22 cellular contexts compared by ENCODE assay signal in genomic region chr4:142671516-142671915, GRCh38.
DNase-seq lines count a peak whose midpoint lies in the region; ATAC-seq and TF ChIP-seq lines count a peak whose summit lies in the region.
"Had no signal": no experiment of that assay in that cellular context is flagged by ENCODE, and none has a peak within 500 bp of the region (broad histone marks: within the 10 kb centered on the region; RNA-seq: fewer than 3 reads in every experiment).

No MANE protein-coding gene starts in this region.

- BruUV-seq in PC-3 (replicated peaks; lab: Mats Ljungman, UMichigan), result no TSS peak

- 83% methylated on average over 2 of the region's 2 CpGs for WGBS in right cardiac atrium

- H3F3A ChIP-seq in PC-3 (ENCODE audit: low read length, unreplicated experiment), result no peaks in the 10 kb centered on the region

- POLR2A ChIA-PET in PC-3 (lab: Charles Lee; ENCODE audit: unreplicated experiment), result no interaction called here
- POLR2A ChIA-PET in GM10248 (lab: Yijun Ruan, JAX), result no interaction called here

- intact Hi-C loops in right cardiac atrium (cut with DNase I), result no loop called here
- intact Hi-C loops in PC-3 (cut with micrococcal nuclease), result no loop called here

- CTCF ChIA-PET in PC-3 (lab: Charles Lee) (no interaction called here), GM10248 (lab: Yijun Ruan, JAX) (no interaction called here)

- H2AFZ ChIP-seq in PC-3 (ENCODE audit: low read length), result no peak overlapping the region

- H3K9me3 ChIP-seq in cardiac muscle cell (ENCODE audit: low read depth), result no peaks in the 10 kb centered on the region
- H3K9me3 ChIP-seq in right cardiac atrium (ENCODE audit: control insufficient read depth, low read length), result no peaks in the 10 kb centered on the region
- H3K9me3 ChIP-seq in PC-3 (ENCODE audit: low read length), result 0 out of 2 replicates have a peak, but pooled peaks cover 6% of the 10 kb centered on the region

- H3K4me3 ChIP-seq in cardiac muscle cell, result no peak overlapping the region
- H3K4me3 ChIP-seq in right cardiac atrium (ENCODE audit: low read length), result no peak overlapping the region
- H3K4me3 ChIP-seq in PC-3 (ENCODE audit: low read length), result no peak overlapping the region
- no peak overlapping the region for H3K4me3 ChIP-seq in fibroblast of villous mesenchyme (ENCODE audit: low read depth, low read length)
- H3K4me3 ChIP-seq: coronary artery, SJSA1, stomach, upper lobe of left lung had no signal

- no peaks in the 10 kb centered on the region for H3K36me3 ChIP-seq in cardiac muscle cell
- peaks cover 3% of the 10 kb centered on the region; the same call in 1 of the 2 replicates for H3K36me3 ChIP-seq in PC-3 (ENCODE audit: low read depth, low read length)
- H3K36me3 ChIP-seq: SJSA1, stomach, upper lobe of left lung had no signal

- no peaks in the 10 kb centered on the region for H3K4me1 ChIP-seq in cardiac muscle cell (ENCODE audit: low read depth)
- H3K4me1 ChIP-seq in right cardiac atrium (ENCODE audit: control insufficient read depth, insufficient read depth, low read length), result no peaks in the 10 kb centered on the region
- no peaks in the 10 kb centered on the region for H3K4me1 ChIP-seq in PC-3 (ENCODE audit: insufficient read depth, low read length)
- H3K4me1 ChIP-seq: SJSA1, stomach, upper lobe of left lung had no signal

- no peak overlapping the region for H3K27ac ChIP-seq in cardiac muscle cell
- H3K27ac ChIP-seq in right cardiac atrium (ENCODE audit: low read length), result no peak overlapping the region
- H3K27ac ChIP-seq in PC-3 (ENCODE audit: low read length), result no peak overlapping the region
- H3K27ac ChIP-seq: coronary artery, HL-60, SJSA1, stomach, upper lobe of left lung had no signal

- H4K20me1 ChIP-seq in PC-3 (ENCODE audit: low read length), result no peaks in the 10 kb centered on the region

- H3K9ac ChIP-seq in PC-3 (ENCODE audit: low read length), result no peak overlapping the region

- ATAC-seq in right cardiac atrium (no peak), PC-3 (no peak), HG02678 (IDR thresholded peaks at IDR 0.05; ENCODE audit: unreplicated experiment) (no peak), GM21529 (IDR thresholded peaks at IDR 0.05; ENCODE audit: unreplicated experiment) (no peak)

- H3K27me3 ChIP-seq in cardiac muscle cell (no peaks in the 10 kb centered on the region), right cardiac atrium (ENCODE audit: control insufficient read depth, insufficient read depth) (no peaks in the 10 kb centered on the region), PC-3 (ENCODE audit: low read length) (no peaks in the 10 kb centered on the region)
- H3K27me3 ChIP-seq: SJSA1, stomach, upper lobe of left lung had no signal

- DNase-seq in cardiac muscle cell (ENCODE audit: low read depth in 1 of 2, low spot score in 1 of 2) (peak in 1 of 2 donors; percentile 6), right cardiac atrium (no peak), PC-3 (peak; percentile 35), fibroblast of villous mesenchyme (ENCODE audit: low read depth) (no peak), GM10248 (ENCODE audit: extremely low spot score) (no peak), GM13976 (ENCODE audit: low spot score) (no peak)
- DNase-seq: activated B cell treated with CpG ODN at 0.5 μM for 24 hours; activated CD4-positive, alpha-beta memory T cell treated with anti-CD3 and anti-CD28 coated beads for 36 hours; activated T-cell treated with anti-CD3 and anti-CD28 coated beads, Interleukin-2, amount 50 U/mL, for 24 hours; CD8-positive, alpha-beta memory T cell; foreskin melanocyte; MV-4-11; NCI-H187 treated with DMSO at 0.1 percent for 48 hours; NCI-H2227 treated with DMSO at 0.1 percent for 48 hours; NCI-H774; stomach; upper lobe of left lung had no signal

- no peaks in the 10 kb centered on the region for H3K9me2 ChIP-seq in PC-3 (replicated peaks; ENCODE audit: low read length)

- in situ Hi-C loops in GM13976 (cut with MboI; ENCODE audit: low sequenced_read_pairs, unreplicated experiment), result no loop called here

- H3K79me2 ChIP-seq in PC-3 (ENCODE audit: low read length), result no peaks in the 10 kb centered on the region

- peak; percentile 28 for TF ChIP-seq CTCF in cardiac muscle cell (IDR thresholded peaks at IDR 0.05; ENCODE audit: low read depth, low read length)
- TF ChIP-seq CTCF in PC-3 (conservative IDR thresholded peaks at IDR 0.05; ENCODE audit: low read depth, low read length), result peak; percentile 66
- peak; percentile 8 for TF ChIP-seq CTCF in fibroblast of villous mesenchyme (IDR thresholded peaks at IDR 0.05; ENCODE audit: insufficient read depth, low read depth, low read length)
- TF ChIP-seq CTCF in GM10248 (IDR thresholded peaks at IDR 0.05; ENCODE audit: control extremely low read depth, extremely low read depth, low read depth, missing control alignments), result no peak
- TF ChIP-seq CTCF in GM13976 (IDR thresholded peaks at IDR 0.05; ENCODE audit: borderline replicate concordance, control extremely low read depth, extremely low read depth, insufficient read depth, missing control alignments), result no peak

- no peak overlapping the region for H3K4me2 ChIP-seq in PC-3 (ENCODE audit: low read length)

Comparison
In these comparisons a context has a peak if more than half of its experiments do, and no peak if none do; other contexts are left out.
1. CTCF ChIP-seq: peak in cardiac muscle cell (single experiment), PC-3 (single experiment) and fibroblast of villous mesenchyme (single experiment); none in GM10248 (single experiment) and GM13976 (single experiment).